In the genomic region with DNA sequence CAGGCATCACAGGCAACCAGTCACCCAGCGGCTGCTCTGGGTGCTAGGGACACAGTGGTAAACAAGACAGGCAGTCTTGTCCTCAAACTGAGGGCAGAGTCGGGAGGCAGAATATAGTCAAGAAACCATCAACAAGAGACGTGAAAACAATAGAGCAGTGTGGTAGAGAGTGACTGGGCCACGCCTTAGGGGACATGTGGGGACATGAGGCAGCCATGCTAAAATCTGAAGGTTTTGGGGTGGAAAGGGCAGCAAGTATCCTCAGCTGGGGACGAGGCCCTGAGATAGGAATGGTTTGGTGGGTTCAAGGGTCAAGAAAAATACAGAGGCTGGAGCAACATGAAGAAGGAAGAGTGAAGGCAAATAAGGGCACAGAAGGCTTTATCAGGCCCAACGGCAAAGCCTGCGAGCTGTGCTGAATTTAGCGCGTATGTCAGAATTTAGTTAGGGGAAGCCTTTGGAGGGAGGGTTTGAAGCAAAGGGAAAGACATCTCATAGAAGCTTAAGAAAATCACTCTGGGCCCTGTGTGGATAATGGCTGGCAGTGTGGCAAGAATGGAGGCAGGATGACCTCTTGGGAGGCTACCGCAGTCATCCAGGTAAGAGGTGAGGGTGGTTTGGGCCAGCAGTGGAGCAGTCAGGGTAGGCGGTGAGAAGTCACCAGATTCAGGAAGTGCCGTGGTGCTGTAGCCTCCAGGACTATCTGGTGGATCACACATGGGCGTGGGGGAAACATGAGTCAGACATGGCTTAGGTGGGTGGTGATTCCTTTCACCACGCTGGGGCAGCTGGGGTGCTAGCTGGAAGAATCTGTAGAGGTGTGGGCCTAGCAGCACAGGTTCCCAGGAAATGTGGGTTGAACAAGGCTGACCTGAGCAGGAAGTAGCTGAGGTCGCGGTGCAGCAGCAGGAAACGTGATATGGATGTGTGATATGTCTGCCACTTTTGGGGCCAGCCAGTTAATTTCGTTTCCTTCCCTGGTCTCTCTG, we compare ENCODE assay signal across 8 cellular contexts. TPM values are rescaled to one million over a fixed set of nuclear protein-coding genes. Genes with fewer than 3 reads are reported as not detected.
A peak's percentile ranks its signal among the peaks of the same experiment; 100 is the strongest.
DNase-seq lines count a peak whose midpoint lies in the region; ATAC-seq and TF ChIP-seq lines count a peak whose summit lies in the region.

No MANE protein-coding gene starts in this region.

- H3K9me2 ChIP-seq in Loucy (replicated peaks; ENCODE audit: low read depth, low read length), result no peaks in the 10 kb centered on the region

- H3K4me3 ChIP-seq in CD4-positive, alpha-beta memory T cell (ENCODE audit: low read length in 2 of 2), result peak overlapping the region; percentile 73 to 100
- H3K4me3 ChIP-seq in Loucy (ENCODE audit: low read length, poor library complexity, severe bottlenecking) (peak overlapping the region; percentile 77), BE2C (ENCODE audit: low read depth, low read length) (no peak overlapping the region), WERI-Rb-1 (ENCODE audit: low read depth, low read length) (no peak overlapping the region)

- H2AFZ ChIP-seq in Loucy (ENCODE audit: low read length), result no peak overlapping the region

- no peak for TF ChIP-seq CTCF in Loucy (conservative IDR thresholded peaks at IDR 0.05; ENCODE audit: low read length)
- TF ChIP-seq CTCF in BE2C (IDR thresholded peaks at IDR 0.05; ENCODE audit: low read depth, low read length), result no peak
- TF ChIP-seq CTCF in WERI-Rb-1 (IDR thresholded peaks at IDR 0.05; ENCODE audit: low read depth, low read length), result no peak

- peak overlapping the region; percentile 92 for H3K4me2 ChIP-seq in Loucy (ENCODE audit: low read depth, low read length, poor library complexity, severe bottlenecking)

- peaks cover 38% of the 10 kb centered on the region for H3F3A ChIP-seq in Loucy (ENCODE audit: low read depth)

- intact Hi-C loops in CD4-positive, alpha-beta memory T cell (cut with micrococcal nuclease), result loop anchor here (1.0 to 5.0 kb wide), 6 partner anchors 11 to 586 kb away; a partner anchor contains a TSS

- H4K20me1 ChIP-seq in Loucy (ENCODE audit: insufficient read depth, low read length, poor library complexity, severe bottlenecking), result no peaks in the 10 kb centered on the region

- CTCF ChIA-PET in CD4-positive, alpha-beta memory T cell (lab: Charles Lee; ENCODE audit: partially characterized antibody), result interaction anchor here (1.3 to 34.7 kb wide), 6 partner anchors 12 to 156 kb away, joined by 3 to 1350 read pairs (median 26); no protein-coding TSS in a partner anchor
- CTCF ChIA-PET in activated CD8-positive, alpha-beta T cell treated with anti-CD3 and anti-CD28 coated beads, Interleukin-2, amount 10 ng/mL, durations not matched to agents 7 days and 5 days (lab: Charles Lee), result interaction anchor here (0.8 to 14.6 kb wide), 10 partner anchors 7 to 802 kb away, joined by 3 to 321 read pairs (median 40); no protein-coding TSS in a partner anchor

- DNase-seq in CD4-positive, alpha-beta memory T cell, result peak; percentile 90 to 99 (median 94)
- peak; percentile 95 for DNase-seq in activated CD8-positive, alpha-beta T cell treated with anti-CD3 and anti-CD28 coated beads, Interleukin-2, amount 10 ng/mL, durations not matched to agents 7 days and 5 days
- DNase-seq in epithelial cell of prostate (ENCODE audit: low read depth, low spot score), result peak; percentile 73
- DNase-seq in putamen (ENCODE audit: low spot score), result peak; percentile 49
- no peak for DNase-seq in BE2C
- DNase-seq in WERI-Rb-1, result no peak

- peaks cover 17% of the 10 kb centered on the region for H3K36me3 ChIP-seq in CD4-positive, alpha-beta memory T cell (ENCODE audit: insufficient read depth, low read length)
- peaks cover 6% of the 10 kb centered on the region; the same call in 1 of the 2 replicates for H3K36me3 ChIP-seq in Loucy (ENCODE audit: insufficient read depth, low read length)
- no peaks in the 10 kb centered on the region for H3K36me3 ChIP-seq in BE2C
- no peaks in the 10 kb centered on the region for H3K36me3 ChIP-seq in WERI-Rb-1

- peaks cover 43 to 95% (median 60%) of the 10 kb centered on the region in 4 donors for H3K4me1 Mint-ChIP-seq in CD4-positive, alpha-beta memory T cell
- H3K4me1 Mint-ChIP-seq in activated CD8-positive, alpha-beta T cell treated with anti-CD3 and anti-CD28 coated beads, Interleukin-2, amount 10 ng/mL, durations not matched to agents 7 days and 5 days (ENCODE audit: low read depth), result peaks cover 36% of the 10 kb centered on the region

- peak overlapping the region; percentile 97 for H3K9ac ChIP-seq in Loucy (ENCODE audit: low read depth, low read length, poor library complexity, severe bottlenecking)

- H3K9me3 Mint-ChIP-seq in CD4-positive, alpha-beta memory T cell, result peaks cover 0 to 2% (median 0%) of the 10 kb centered on the region in 8 donors
- no peaks in the 10 kb centered on the region for H3K9me3 Mint-ChIP-seq in activated CD8-positive, alpha-beta T cell treated with anti-CD3 and anti-CD28 coated beads, Interleukin-2, amount 10 ng/mL, durations not matched to agents 7 days and 5 days (ENCODE audit: insufficient read depth)

- H3K4me3 Mint-ChIP-seq in CD4-positive, alpha-beta memory T cell, result peak overlapping the region; percentile 92 to 100 (median 97)
- H3K4me3 Mint-ChIP-seq in activated CD8-positive, alpha-beta T cell treated with anti-CD3 and anti-CD28 coated beads, Interleukin-2, amount 10 ng/mL, durations not matched to agents 7 days and 5 days, result peak overlapping the region; percentile 91

- H3K9me3 ChIP-seq in CD4-positive, alpha-beta memory T cell (ENCODE audit: control insufficient read depth in 1 of 2, low read length in 2 of 2), result no peaks in the 10 kb centered on the region
- H3K9me3 ChIP-seq in Loucy (ENCODE audit: insufficient read depth, low read depth, low read length) (no peaks in the 10 kb centered on the region), BE2C (no peaks in the 10 kb centered on the region), WERI-Rb-1 (ENCODE audit: severe bottlenecking) (no peaks in the 10 kb centered on the region)

- no peaks in the 10 kb centered on the region for H3K27me3 ChIP-seq in CD4-positive, alpha-beta memory T cell (ENCODE audit: insufficient read depth, low read length)
- H3K27me3 ChIP-seq in Loucy (ENCODE audit: insufficient read depth, low read length, poor library complexity, severe bottlenecking) (no peaks in the 10 kb centered on the region), BE2C (no peaks in the 10 kb centered on the region), WERI-Rb-1 (ENCODE audit: insufficient read depth, low read depth, severe bottlenecking) (no peaks in the 10 kb centered on the region)

- peaks cover 69% of the 10 kb centered on the region for H3K4me1 ChIP-seq in CD4-positive, alpha-beta memory T cell (ENCODE audit: insufficient read depth, low read length)
- H3K4me1 ChIP-seq in Loucy (ENCODE audit: insufficient read depth, low read length, poor library complexity, severe bottlenecking) (peaks cover 85% of the 10 kb centered on the region), BE2C (no peaks in the 10 kb centered on the region; the same call in 1 of the 2 replicates)

- POLR2A ChIA-PET in CD4-positive, alpha-beta memory T cell (lab: Charles Lee; ENCODE audit: partially characterized antibody), result interaction anchor here (0.8 to 22.7 kb wide), 17 partner anchors 10 to 1692 kb away, joined by 3 to 1011 read pairs (median 10); a partner anchor contains a TSS
- POLR2A ChIA-PET in activated CD8-positive, alpha-beta T cell treated with anti-CD3 and anti-CD28 coated beads, Interleukin-2, amount 10 ng/mL, durations not matched to agents 7 days and 5 days (lab: Charles Lee), result interaction anchor here (0.5 to 8.4 kb wide), 16 partner anchors 7 to 1747 kb away, joined by 3 to 170 read pairs (median 5); no protein-coding TSS in a partner anchor

- no peaks in the 10 kb centered on the region for H3K27me3 Mint-ChIP-seq in CD4-positive, alpha-beta memory T cell
- no peaks in the 10 kb centered on the region for H3K27me3 Mint-ChIP-seq in activated CD8-positive, alpha-beta T cell treated with anti-CD3 and anti-CD28 coated beads, Interleukin-2, amount 10 ng/mL, durations not matched to agents 7 days and 5 days (ENCODE audit: low read depth)

- peaks cover 49 to 67% of the 10 kb centered on the region in 2 donors for H3K36me3 Mint-ChIP-seq in CD4-positive, alpha-beta memory T cell
- peaks cover 76% of the 10 kb centered on the region for H3K36me3 Mint-ChIP-seq in activated CD8-positive, alpha-beta T cell treated with anti-CD3 and anti-CD28 coated beads, Interleukin-2, amount 10 ng/mL, durations not matched to agents 7 days and 5 days (ENCODE audit: low read depth)

- H3K79me2 ChIP-seq in Loucy (ENCODE audit: insufficient read depth, low read length), result peaks cover 73% of the 10 kb centered on the region

- H3K27ac ChIP-seq in CD4-positive, alpha-beta memory T cell (ENCODE audit: low read depth, low read length), result peak overlapping the region; percentile 81
- H3K27ac ChIP-seq in epithelial cell of prostate (peak overlapping the region; percentile 54), WERI-Rb-1 (no peak overlapping the region)

- H3K27ac Mint-ChIP-seq in CD4-positive, alpha-beta memory T cell, result peak overlapping the region; percentile 95 to 100 (median 100)
- peak overlapping the region; percentile 97 for H3K27ac Mint-ChIP-seq in activated CD8-positive, alpha-beta T cell treated with anti-CD3 and anti-CD28 coated beads, Interleukin-2, amount 10 ng/mL, durations not matched to agents 7 days and 5 days

- ATAC-seq in GM21717 (IDR thresholded peaks at IDR 0.05; ENCODE audit: unreplicated experiment), result peak; percentile 38
- ATAC-seq in activated CD8-positive, alpha-beta T cell treated with anti-CD3 and anti-CD28 coated beads, Interleukin-2, amount 10 ng/mL, durations not matched to agents 7 days and 5 days, result peak; percentile 67

RNA-seq across cellular contexts. Expression of a gene that starts 3.0 kb away (rescaled TPM):
- total RNA-seq in CD4-positive, alpha-beta memory T cell, result 1,000 to 10,000 TPM; 1,287 to 1,352 TPM
- 100 to 1,000 TPM in 1 of 2 donors, 10 to 100 TPM in 1; 81.8 to 147 TPM for polyA plus RNA-seq in CD4-positive, alpha-beta memory T cell
- total RNA-seq in activated CD8-positive, alpha-beta T cell treated with anti-CD3 and anti-CD28 coated beads, Interleukin-2, amount 10 ng/mL, durations not matched to agents 7 days and 5 days, result 100 to 1,000 TPM; 863 to 926 TPM
- polyA plus RNA-seq in BE2C (2012; ENCODE audit: insufficient read depth, insufficient read length, low read depth), result 190 TPM

Comparison
In these comparisons a context has a peak if more than half of its experiments do, and no peak if none do; other contexts are left out.
1. DNase-seq: peak in CD4-positive, alpha-beta memory T cell (5 of 5), activated CD8-positive, alpha-beta T cell treated with anti-CD3 and anti-CD28 coated beads, Interleukin-2, amount 10 ng/mL, durations not matched to agents 7 days and 5 days (single experiment), epithelial cell of prostate (single experiment) and putamen (single experiment); none in BE2C (single experiment) and WERI-Rb-1 (single experiment).
2. H3K4me3 ChIP-seq: peak in CD4-positive, alpha-beta memory T cell (2 of 2) and Loucy (single experiment); none in BE2C (single experiment) and WERI-Rb-1 (single experiment).